1 cellular context compared by ENCODE assay signal in genomic region chr7:129216821-129217416, GRCh38. TPM values are rescaled to one million over a fixed set of nuclear protein-coding genes. Genes with fewer than 3 reads are reported as not detected.
"Had no signal": no experiment of that assay in that cellular context is flagged by ENCODE, and none has a peak within 500 bp of the region (broad histone marks: within the 10 kb centered on the region; RNA-seq: fewer than 3 reads in every experiment).

No MANE protein-coding gene starts in this region.

RNA-seq across cellular contexts. Expression of gene SMO, which starts 28.5 kb away (rescaled TPM):
- polyA plus RNA-seq: naive thymus-derived CD8-positive, alpha-beta T cell had no signal
